Comparison of ENCODE assay signal across 8 cellular contexts in genomic region chr1:160098852-160099647, GRCh38. TPM values are rescaled to one million over a fixed set of nuclear protein-coding genes. Genes with fewer than 3 reads are reported as not detected.
DNase-seq lines count a peak whose midpoint lies in the region; ATAC-seq and TF ChIP-seq lines count a peak whose summit lies in the region.

No MANE protein-coding gene starts in this region.

- H3K4me3 ChIP-seq in left ventricle myocardium inferior (peak overlapping the region; percentile 78), prostate gland (peak overlapping the region; percentile 66 to 95)

- H3K27me3 ChIP-seq in left ventricle myocardium inferior (ENCODE audit: low read depth) (no peaks in the 10 kb centered on the region), prostate gland (replicated peaks; ENCODE audit: insufficient read depth) (no peaks in the 10 kb centered on the region)

- peaks cover 59% of the 10 kb centered on the region for H3K4me1 ChIP-seq in left ventricle myocardium inferior
- H3K4me1 ChIP-seq in prostate gland (replicated peaks): peaks cover 12% of the 10 kb centered on the region

- TF ChIP-seq POLR2A in prostate gland (IDR thresholded peaks at IDR 0.05): peak; percentile 56

- DNase-seq in GM13977 (ENCODE audit: low spot score) (peak; percentile 99), NCI-H1436 treated with DMSO at 0.1 percent for 48 hours (lab: John Stamatoyannopoulos, UW) (peak; percentile 66), T-helper 1 cell (peak; percentile 94 to 98 (median 98)), amniotic stem cell (lab: John Stamatoyannopoulos, UW) (peak; percentile 89), left ventricle myocardium inferior (peak; percentile 98), prostate gland (ENCODE audit: low spot score) (peak; percentile 97), ureter (ENCODE audit: low spot score) (peak; percentile 99)

- TF ChIP-seq CTCF in GM13977 (IDR thresholded peaks at IDR 0.05; ENCODE audit: extremely low read depth, insufficient read depth, missing control alignments): no peak
- TF ChIP-seq CTCF in left ventricle myocardium inferior (IDR thresholded peaks at IDR 0.05; ENCODE audit: borderline replicate concordance): no peak
- no peak for TF ChIP-seq CTCF in prostate gland (IDR thresholded peaks at IDR 0.05)

- H3K9me3 ChIP-seq in left ventricle myocardium inferior (replicated peaks) (no peaks in the 10 kb centered on the region), prostate gland (no peaks in the 10 kb centered on the region)

- H3K27ac ChIP-seq in left ventricle myocardium inferior (replicated peaks) (peak overlapping the region; percentile 95), prostate gland (peak overlapping the region; percentile 87 to 97)

- in situ Hi-C loops in GM13977 (cut with MboI; ENCODE audit: low pct_unique_long_range_greater_than_20kb, low sequenced_read_pairs, unreplicated experiment): no loop called here

- intact Hi-C loops in left ventricle myocardium inferior (cut with micrococcal nuclease) (no loop called here), prostate gland (cut with DNase I) (no loop called here)

- H3K36me3 ChIP-seq in left ventricle myocardium inferior (no peaks in the 10 kb centered on the region), prostate gland (no peaks in the 10 kb centered on the region)

- WGBS in prostate gland: 3% methylated on average over 24 of the region's 40 CpGs

- ATAC-seq in HG02840 (IDR thresholded peaks at IDR 0.05; ENCODE audit: low FRiP score, unreplicated experiment): peak; percentile 77

RNA-seq across cellular contexts. Expression of gene IGSF8, which starts 0.6 kb away (rescaled TPM):
- total RNA-seq in left ventricle myocardium inferior (18.2 TPM), prostate gland (100 to 1,000 TPM in 1 of 2 donors, 10 to 100 TPM in 1; 35.9 to 101 TPM), ureter (22.4 TPM)

RNA-seq across cellular contexts. Expression of gene ATP1A2, which starts 16.5 kb away (rescaled TPM):
- total RNA-seq in left ventricle myocardium inferior: 401 TPM
- total RNA-seq in prostate gland: 10 to 100 TPM; 14.8 to 69.0 TPM
- total RNA-seq in ureter: 41.2 TPM

RNA-seq across cellular contexts. Expression of gene KCNJ9, which starts 17.7 kb away (rescaled TPM):
- total RNA-seq in left ventricle myocardium inferior (0.05 TPM), prostate gland (under 1 TPM in 1 of 2 donors, not detected in 1; 0.51 TPM), ureter (not detected)

RNA-seq across cellular contexts. Expression of gene KCNJ10, which starts 29.1 kb away (rescaled TPM):
- total RNA-seq in left ventricle myocardium inferior (not detected), prostate gland (not detected), ureter (not detected)

RNA-seq across cellular contexts. Expression of gene ATP1A4, which starts 52.4 kb away (rescaled TPM):
- 0.11 TPM for total RNA-seq in left ventricle myocardium inferior
- total RNA-seq in prostate gland: 1 to 10 TPM; 2.8 to 5.2 TPM
- 16.5 TPM for total RNA-seq in ureter

Comparison
In these comparisons a context has a peak if more than half of its experiments do, and no peak if none do; other contexts are left out.
1. Peak in every context shown above with its lines: DNase-seq, ATAC-seq, H3K4me3 ChIP-seq and H3K27ac ChIP-seq.